ENCODE assay signal across 21 cellular contexts in genomic region chr14:101535808-101536207, GRCh38. TPM values are rescaled to one million over a fixed set of nuclear protein-coding genes. Genes with fewer than 3 reads are reported as not detected.
DNase-seq lines count a peak whose midpoint lies in the region; ATAC-seq and TF ChIP-seq lines count a peak whose summit lies in the region.
"Had no signal": no experiment of that assay in that cellular context is flagged by ENCODE, and none has a peak within 500 bp of the region (broad histone marks: within the 10 kb centered on the region; RNA-seq: fewer than 3 reads in every experiment).

No MANE protein-coding gene starts in this region.

- no peaks in the 10 kb centered on the region for H3K9me3 ChIP-seq in OCI-LY7 (ENCODE audit: low read length)
- H3K9me3 ChIP-seq: heart right ventricle, left lung, sigmoid colon, vagina had no signal

- H3K4me1 Mint-ChIP-seq in stimulated activated naive CD8-positive, alpha-beta T cell treated with anti-CD3 and anti-CD28 coated beads, Interleukin-15, amount 100 ng/mL, for 72 hours, result peaks cover 16% of the 10 kb centered on the region
- H3K4me1 Mint-ChIP-seq in naive B cell, result peaks cover 9 to 16% (median 14%) of the 10 kb centered on the region in 3 donors

- ATAC-seq in stimulated activated naive CD8-positive, alpha-beta T cell treated with anti-CD3 and anti-CD28 coated beads, Interleukin-15, amount 100 ng/mL, for 72 hours, result peak; percentile 30
- ATAC-seq in stimulated activated naive CD8-positive, alpha-beta T cell treated with anti-CD3 and anti-CD28 coated beads, Interleukin-15, Interleukin-2, amounts not matched to agents 100 U/mL and 50 U/mL, for 24 hours, result no peak
- ATAC-seq in naive B cell (ENCODE audit: low read depth in 2 of 2), result no peak
- ATAC-seq: heart right ventricle had no signal

- H3K36me3 ChIP-seq in OCI-LY7 (ENCODE audit: insufficient read depth, low read length), result no peaks in the 10 kb centered on the region
- H3K36me3 ChIP-seq: heart right ventricle, left lung, sigmoid colon, vagina had no signal

- intact Hi-C loops in OCI-LY7 (cut with micrococcal nuclease; ENCODE audit: unreplicated experiment), result no loop called here

- H3K4me3 ChIP-seq in OCI-LY7 (ENCODE audit: low read depth, low read length, poor library complexity, severe bottlenecking), result no peak overlapping the region
- H3K4me3 ChIP-seq: heart right ventricle, left lung, sigmoid colon, vagina had no signal

- POLR2A ChIA-PET in OCI-LY7 (lab: Charles Lee), result no interaction called here

- H3K9me2 ChIP-seq in OCI-LY7 (ENCODE audit: insufficient read depth, low read length), result no peaks in the 10 kb centered on the region

- no peak overlapping the region for H3K4me3 Mint-ChIP-seq in stimulated activated naive CD8-positive, alpha-beta T cell treated with anti-CD3 and anti-CD28 coated beads, Interleukin-15, amount 100 ng/mL, for 72 hours
- peak overlapping the region in 3 of 8 donors; percentile 30 to 58 (median 31) for H3K4me3 Mint-ChIP-seq in naive B cell
- H3K4me3 Mint-ChIP-seq: HFFc6 had no signal

- peaks cover 15% of the 10 kb centered on the region for H3K27me3 Mint-ChIP-seq in stimulated activated naive CD8-positive, alpha-beta T cell treated with anti-CD3 and anti-CD28 coated beads, Interleukin-15, amount 100 ng/mL, for 72 hours
- H3K27me3 Mint-ChIP-seq in naive B cell, result peaks cover 0 to 28% (median 14%) of the 10 kb centered on the region in 3 donors

- no peaks in the 10 kb centered on the region for H4K20me1 ChIP-seq in OCI-LY7 (ENCODE audit: insufficient read depth, low read length)

- CTCF ChIA-PET in OCI-LY7 (lab: Charles Lee; ENCODE audit: unreplicated experiment), result no interaction called here

- no peaks in the 10 kb centered on the region for H3K79me2 ChIP-seq in OCI-LY7 (ENCODE audit: insufficient read depth, low read depth, low read length)

- peaks cover 21% of the 10 kb centered on the region for H3K4me1 ChIP-seq in OCI-LY7 (ENCODE audit: insufficient read depth, low read length, poor library complexity, severe bottlenecking)
- H3K4me1 ChIP-seq: sigmoid colon had no signal

- H2AFZ ChIP-seq in OCI-LY7 (ENCODE audit: low read length), result peak overlapping the region; percentile 81

- H3K4me2 ChIP-seq in OCI-LY7 (ENCODE audit: low read length), result peak overlapping the region; percentile 46

- peak overlapping the region; percentile 84 to 95 for H3K27ac Mint-ChIP-seq in stimulated activated naive CD8-positive, alpha-beta T cell treated with anti-CD3 and anti-CD28 coated beads, Interleukin-15, amount 100 ng/mL, for 72 hours
- peak overlapping the region in 5 of 6 donors; percentile 7 to 75 (median 23) for H3K27ac Mint-ChIP-seq in naive B cell
- H3K27ac Mint-ChIP-seq: HFFc6 had no signal

- H3K9me3 Mint-ChIP-seq in stimulated activated naive CD8-positive, alpha-beta T cell treated with anti-CD3 and anti-CD28 coated beads, Interleukin-15, amount 100 ng/mL, for 72 hours, result no peaks in the 10 kb centered on the region
- peaks cover 0 to 2% (median 0%) of the 10 kb centered on the region in 7 donors for H3K9me3 Mint-ChIP-seq in naive B cell

- no TSS peak for BruUV-seq in OCI-LY7 (replicated peaks; lab: Mats Ljungman, UMichigan)

- no peak for TF ChIP-seq CTCF in OCI-LY7 (conservative IDR thresholded peaks at IDR 0.05; ENCODE audit: low read length)

- H3K27ac ChIP-seq in OCI-LY7 (ENCODE audit: low read depth, low read length, poor library complexity, severe bottlenecking), result peak overlapping the region; percentile 33
- H3K27ac ChIP-seq: left lung, sigmoid colon, vagina had no signal

- no peak for DNase-seq in stimulated activated naive CD8-positive, alpha-beta T cell treated with anti-CD3 and anti-CD28 coated beads, Interleukin-15, amount 100 ng/mL, for 72 hours
- no peak for DNase-seq in stimulated activated naive CD8-positive, alpha-beta T cell treated with anti-CD3 and anti-CD28 coated beads, Interleukin-15, Interleukin-2, amounts not matched to agents 100 U/mL and 50 U/mL, for 24 hours
- DNase-seq in OCI-LY7 (ENCODE audit: low spot score) (no peak), naive B cell (no peak), GM03348 (ENCODE audit: low spot score) (no peak), SK-N-DZ (ENCODE audit: low spot score) (no peak)
- no peak for DNase-seq in stimulated activated naive CD4-positive, alpha-beta T cell (lab: John Stamatoyannopoulos, UW)
- DNase-seq: activated CD4-positive, CD25-positive, alpha-beta regulatory T cell treated with anti-CD3 and anti-CD28 coated beads, Interleukin-2, amount 50 U/mL, for 72 hours; activated CD8-positive, alpha-beta memory T cell treated with anti-CD3 and anti-CD28 coated beads, Interleukin-2, amount 50 U/mL, for 4 hours; amniotic stem cell; heart right ventricle; HFFc6; left lung; NCI-H1694; NCI-H2171; NCI-H524 treated with DMSO at 0.1 percent for 48 hours; posterior cingulate gyrus; sigmoid colon had no signal

- H3K36me3 Mint-ChIP-seq in naive B cell, result no peaks in the 10 kb centered on the region

RNA-seq across cellular contexts. Expression of gene DIO3, which starts 25.5 kb away (rescaled TPM):
- 0.10 TPM in 1 of 2 replicates, not detected in the other for total RNA-seq in OCI-LY7 (2014; rRNA removed; shearing (Covaris generic))
- not detected in 2 replicates for total RNA-seq in OCI-LY7 (2022)
- polyA plus RNA-seq in naive B cell (ENCODE audit: low read depth in 6 of 6), result not detected
- polyA plus RNA-seq in SK-N-DZ (2014; cell fraction: cytosol; rRNA removed), result not detected in 2 replicates
- not detected in 2 replicates for polyA plus RNA-seq in SK-N-DZ (2014; cell fraction: nucleus; rRNA removed)
- total RNA-seq: dermis microvascular lymphatic vessel endothelial cell, HFFc6, RPMI7951 had no signal
